ENCODE assay signal across 8 cellular contexts in the genomic region with DNA sequence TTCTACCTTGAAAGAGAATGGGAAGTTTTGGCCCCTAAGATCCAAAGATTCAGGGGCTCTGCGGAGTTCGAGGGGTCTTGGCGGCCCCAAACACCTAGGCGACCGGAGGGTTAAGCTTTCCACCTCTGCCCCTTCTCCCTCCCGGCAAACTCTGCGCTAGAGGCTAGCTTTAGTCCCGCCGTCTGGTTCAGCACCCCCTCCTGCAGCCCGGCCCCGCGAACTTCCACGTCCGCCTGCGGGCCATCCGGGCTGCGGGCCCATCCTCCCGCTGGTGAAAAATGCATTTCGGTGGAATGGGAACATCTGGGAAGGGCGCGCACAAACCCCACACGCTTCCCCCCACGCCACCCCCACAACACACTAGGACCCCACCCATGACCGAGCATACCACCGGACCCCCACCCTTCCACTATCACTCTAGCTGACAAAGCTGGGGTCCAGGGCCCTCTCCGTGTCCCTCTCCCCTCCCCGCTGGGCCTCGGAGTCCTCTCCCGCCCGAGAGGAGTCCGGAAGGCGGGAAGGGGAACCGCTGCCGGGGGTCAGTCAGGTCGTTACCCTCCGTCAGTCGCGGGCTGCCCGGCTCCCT. TPM values are rescaled to one million over a fixed set of nuclear protein-coding genes. Genes with fewer than 3 reads are reported as not detected.
DNase-seq lines count a peak whose midpoint lies in the region; ATAC-seq and TF ChIP-seq lines count a peak whose summit lies in the region.

No MANE protein-coding gene starts in this region.

- no peaks in the 10 kb centered on the region for H3K36me3 ChIP-seq in CD4-positive, CD25-positive, alpha-beta regulatory T cell (ENCODE audit: control insufficient read depth, insufficient read depth, low read length)
- H3K36me3 ChIP-seq in ascending aorta (no peaks in the 10 kb centered on the region), kidney epithelial cell (ENCODE audit: control insufficient read depth, insufficient read depth, low read length) (no peaks in the 10 kb centered on the region)

- H3K36me3 Mint-ChIP-seq in CD4-positive, CD25-positive, alpha-beta regulatory T cell, result no peaks in the 10 kb centered on the region

- H3K4me1 Mint-ChIP-seq in CD4-positive, CD25-positive, alpha-beta regulatory T cell, result peaks cover 27 to 65% (median 43%) of the 10 kb centered on the region in 4 donors

- TF ChIP-seq CTCF in ascending aorta (IDR thresholded peaks at IDR 0.05) (no peak), kidney epithelial cell (IDR thresholded peaks at IDR 0.05; ENCODE audit: insufficient read depth, low read length, poor library complexity, severe bottlenecking) (no peak)

- H3K4me3 ChIP-seq in CD4-positive, CD25-positive, alpha-beta regulatory T cell (ENCODE audit: low read depth, low read length), result no peak overlapping the region
- peak overlapping the region; percentile 60 to 64 for H3K4me3 ChIP-seq in ascending aorta
- H3K4me3 ChIP-seq in kidney epithelial cell (ENCODE audit: low read depth, low read length), result peak overlapping the region; percentile 4

- no peak for DNase-seq in CD4-positive, CD25-positive, alpha-beta regulatory T cell
- DNase-seq in HT1080 (ENCODE audit: low read depth) (peak; percentile 51), ascending aorta (ENCODE audit: low spot score in 2 of 2) (no peak), kidney epithelial cell (ENCODE audit: low read depth) (no peak), activated gamma-delta T cell (lab: John Stamatoyannopoulos, UW) (no peak), NK-92 (lab: John Stamatoyannopoulos, UW; ENCODE audit: unreplicated experiment) (no peak)

- no peak overlapping the region for H3K27ac Mint-ChIP-seq in CD4-positive, CD25-positive, alpha-beta regulatory T cell

- peaks cover 66% of the 10 kb centered on the region for H3K27me3 ChIP-seq in CD4-positive, CD25-positive, alpha-beta regulatory T cell (ENCODE audit: control insufficient read depth, insufficient read depth, low read length)
- H3K27me3 ChIP-seq in ascending aorta (peaks cover 26% of the 10 kb centered on the region), kidney epithelial cell (ENCODE audit: control insufficient read depth, insufficient read depth, low read length) (peaks cover 75% of the 10 kb centered on the region)

- H3K9me3 Mint-ChIP-seq in CD4-positive, CD25-positive, alpha-beta regulatory T cell, result peaks cover 0 to 14% (median 4%) of the 10 kb centered on the region in 7 donors

- no peak overlapping the region for H3K27ac ChIP-seq in CD4-positive, CD25-positive, alpha-beta regulatory T cell (ENCODE audit: insufficient read depth, low read length, poor library complexity, severe bottlenecking)
- peak overlapping the region in 1 of 2 donors; percentile 46 for H3K27ac ChIP-seq in ascending aorta

- peaks cover 7 to 18% of the 10 kb centered on the region in 2 experiments for H3K9me3 ChIP-seq in CD4-positive, CD25-positive, alpha-beta regulatory T cell (ENCODE audit: control insufficient read depth in 2 of 2, low read length in 2 of 2)
- H3K9me3 ChIP-seq in ascending aorta, result no peaks in the 10 kb centered on the region

- peak overlapping the region; percentile 52 to 86 (median 83) for H3K4me3 Mint-ChIP-seq in CD4-positive, CD25-positive, alpha-beta regulatory T cell

- no peak for ATAC-seq in CD4-positive, CD25-positive, alpha-beta regulatory T cell (ENCODE audit: low read depth in 2 of 2)
- ATAC-seq in GM18873 (IDR thresholded peaks at IDR 0.05; ENCODE audit: low FRiP score, unreplicated experiment), result no peak
- no peak for ATAC-seq in GM18870 (IDR thresholded peaks at IDR 0.05; ENCODE audit: unreplicated experiment)

- intact Hi-C loops in ascending aorta (cut with DNase I), result loop anchor here (5.0 to 10.0 kb wide), 2 partner anchors 467 to 930 kb away; a partner anchor contains a TSS

- peaks cover 91% of the 10 kb centered on the region for H3K27me3 Mint-ChIP-seq in CD4-positive, CD25-positive, alpha-beta regulatory T cell

- peaks cover 53% of the 10 kb centered on the region for H3K4me1 ChIP-seq in CD4-positive, CD25-positive, alpha-beta regulatory T cell (ENCODE audit: control insufficient read depth, insufficient read depth, low read length, poor library complexity, severe bottlenecking)
- H3K4me1 ChIP-seq in ascending aorta, result peaks cover 7 to 14% of the 10 kb centered on the region in 2 donors

RNA-seq across cellular contexts. Expression of a gene that starts 1.0 kb away (rescaled TPM):
- total RNA-seq in CD4-positive, CD25-positive, alpha-beta regulatory T cell, result not detected
- not detected for polyA plus RNA-seq in CD4-positive, CD25-positive, alpha-beta regulatory T cell
- total RNA-seq in HT1080 (2014; rRNA removed; shearing (Covaris generic)), result 9.8 and 10.2 TPM in 2 replicates
- polyA plus RNA-seq in HT1080 (2015; cell fraction: cytosol; rRNA removed), result 13.2 and 15.6 TPM in 2 replicates
- polyA plus RNA-seq in HT1080 (2015; cell fraction: nucleus; rRNA removed), result 36.6 and 48.7 TPM in 2 replicates
- not detected for total RNA-seq in ascending aorta
- total RNA-seq in kidney epithelial cell, result not detected in 2 replicates

RNA-seq across cellular contexts. Expression of a gene that starts 4.7 kb away (rescaled TPM):
- total RNA-seq in CD4-positive, CD25-positive, alpha-beta regulatory T cell, result 30.1 TPM
- polyA plus RNA-seq in CD4-positive, CD25-positive, alpha-beta regulatory T cell, result 10 to 100 TPM; 25.8 to 35.7 (median 32.0) TPM
- 41.1 and 48.3 TPM in 2 replicates for total RNA-seq in HT1080 (2014; rRNA removed; shearing (Covaris generic))
- polyA plus RNA-seq in HT1080 (2015; cell fraction: cytosol; rRNA removed), result 33.2 and 44.3 TPM in 2 replicates
- polyA plus RNA-seq in HT1080 (2015; cell fraction: nucleus; rRNA removed), result 30.5 and 34.7 TPM in 2 replicates
- total RNA-seq in ascending aorta (28.0 TPM), kidney epithelial cell (21.6 and 27.4 TPM in 2 replicates)

Comparison
In these comparisons a context has a peak if more than half of its experiments do, and no peak if none do; other contexts are left out.
1. RNA of a gene that starts 1.0 kb away (total RNA-seq): 9.8 to 10.2 TPM in HT1080; not detected in CD4-positive, CD25-positive, alpha-beta regulatory T cell (single experiment), not detected in ascending aorta (single experiment) and not detected in kidney epithelial cell; every median in the first group is over 10 times any median in the second.